In genomic region chr4:182877326-182877883, GRCh38 we compare ENCODE assay signal across 1 cellular context.
TF ChIP-seq lines count a peak whose summit lies in the region.

No MANE protein-coding gene starts in this region.

TF ChIP-seq in GM23338, 12 proteins besides CTCF, POLR2A, EP300 and RAD21:
- TF ChIP-seq ZNF462 (CRISPR knock-in tag; IDR thresholded peaks at IDR 0.05) = no peak
